In genomic region chrX:101482296-101482695, GRCh38 we compare ENCODE assay signal across 20 cellular contexts.
"Had no signal": no experiment of that assay in that cellular context is flagged by ENCODE, and none has a peak within 500 bp of the region (broad histone marks: within the 10 kb centered on the region; RNA-seq: fewer than 3 reads in every experiment).

No MANE protein-coding gene starts in this region.

- H3K4me3 ChIP-seq: esophagus squamous epithelium, gastrocnemius medialis, left lung, right atrium auricular region, transverse colon, uterus had no signal

- DNase-seq: activated B cell treated with CpG ODN at 0.5 μM for 24 hours; activated CD4-positive, alpha-beta memory T cell treated with anti-CD3 and anti-CD28 coated beads, Interleukin-2, amount 10 ng/mL, durations not matched to agents 7 days and 5 days; activated CD4-positive, alpha-beta T cell treated with anti-CD3 and anti-CD28 coated beads for 48 hours; activated CD8-positive, alpha-beta memory T cell treated with anti-CD3 and anti-CD28 coated beads, Interleukin-2, amount 10 ng/mL, durations not matched to agents 7 days and 5 days; activated naive CD4-positive, alpha-beta T cell; activated naive CD8-positive, alpha-beta T cell treated with anti-CD3 and anti-CD28 coated beads for 36 hours; dermis blood vessel endothelial cell; effector memory CD4-positive, alpha-beta T cell; esophagus squamous epithelium; gastrocnemius medialis; head of caudate nucleus; left lung; mammary epithelial cell; naive B cell; stimulated activated CD4-positive, alpha-beta T cell treated with anti-CD3 and anti-CD28 coated beads, Interleukin-2, amount 100 ng/mL, for 24 hours; stimulated activated naive CD4-positive, alpha-beta T cell treated with Interleukin-2 at 50 U/mL for 16 hours; T-cell; transverse colon; uterus had no signal

- H3K27ac ChIP-seq: esophagus squamous epithelium, gastrocnemius medialis, left lung, right atrium auricular region, transverse colon, uterus had no signal

- H3K27me3 ChIP-seq: esophagus squamous epithelium, gastrocnemius medialis, left lung, right atrium auricular region, transverse colon, uterus had no signal

- H3K4me1 ChIP-seq: gastrocnemius medialis, left lung, right atrium auricular region, transverse colon, uterus had no signal

- H3K9me3 ChIP-seq: esophagus squamous epithelium, gastrocnemius medialis, left lung, right atrium auricular region, transverse colon, uterus had no signal

- H3K36me3 ChIP-seq: esophagus squamous epithelium, gastrocnemius medialis, left lung, right atrium auricular region, transverse colon, uterus had no signal

- ATAC-seq: activated CD8-positive, alpha-beta memory T cell treated with anti-CD3 and anti-CD28 coated beads, Interleukin-2, amount 10 ng/mL, durations not matched to agents 7 days and 5 days; gastrocnemius medialis; left lung; T-cell had no signal
